Comparison of ENCODE assay signal across 8 cellular contexts in the genomic region with DNA sequence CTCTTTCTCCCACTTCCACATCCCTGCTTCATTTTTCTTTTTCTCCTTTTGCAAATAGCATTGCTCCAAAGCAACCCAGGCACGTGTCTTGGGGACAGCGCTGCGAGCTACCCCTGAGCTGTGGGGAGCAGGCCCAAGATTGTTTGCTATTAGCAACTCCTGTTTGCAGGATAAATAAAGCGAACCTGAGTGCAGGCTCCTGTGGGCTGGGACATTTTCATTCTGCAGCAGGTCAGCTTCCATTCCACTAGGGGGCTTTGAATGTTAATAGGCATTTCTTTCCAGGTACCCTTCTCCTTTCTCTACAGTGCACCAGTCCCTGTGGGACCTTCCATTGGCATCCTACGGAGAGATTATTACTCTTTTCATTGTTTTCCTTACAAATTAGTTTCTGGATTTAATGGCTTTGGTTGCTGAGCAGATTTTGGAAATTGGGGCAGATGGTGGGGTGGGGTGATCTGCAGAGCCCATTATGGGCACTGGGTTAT. TPM values are rescaled to one million over a fixed set of nuclear protein-coding genes. Genes with fewer than 3 reads are reported as not detected.
A peak's percentile ranks its signal among the peaks of the same experiment; 100 is the strongest.
DNase-seq lines count a peak whose midpoint lies in the region; ATAC-seq and TF ChIP-seq lines count a peak whose summit lies in the region.

No MANE protein-coding gene starts in this region.

- TF ChIP-seq CTCF in GM12875 (IDR thresholded peaks at IDR 0.05; ENCODE audit: borderline replicate concordance, insufficient read depth, low read depth, low read length): peak; percentile 57; the same call in 1 of the 2 replicates
- peak; percentile 48 for TF ChIP-seq CTCF in Panc1 (IDR thresholded peaks at IDR 0.05)
- TF ChIP-seq CTCF in hepatocyte (IDR thresholded peaks at IDR 0.05; ENCODE audit: poor library complexity): peak; percentile 45

- in situ Hi-C loops in ACHN (cut with HindIII; ENCODE audit: low pct_ligation_motif_present, low pct_unique_long_range_greater_than_20kb, low sequenced_read_pairs) (no loop called here), Panc1 (cut with HindIII; ENCODE audit: low pct_unique_long_range_greater_than_20kb, low sequenced_read_pairs) (no loop called here)

- no peaks in the 10 kb centered on the region for H3K79me2 ChIP-seq in hepatocyte

- peak overlapping the region; percentile 19 for H3K4me2 ChIP-seq in hepatocyte

- H3K27me3 ChIP-seq in Panc1 (ENCODE audit: control insufficient read depth, insufficient read depth, low read length): no peaks in the 10 kb centered on the region
- no peaks in the 10 kb centered on the region for H3K27me3 ChIP-seq in hepatocyte

- H3K4me3 Mint-ChIP-seq in activated naive CD4-positive, alpha-beta T cell treated with anti-CD3 and anti-CD28 coated beads for 36 hours: no peak overlapping the region

- H3K9me3 Mint-ChIP-seq in activated naive CD4-positive, alpha-beta T cell treated with anti-CD3 and anti-CD28 coated beads for 36 hours: no peaks in the 10 kb centered on the region

- H3K4me1 ChIP-seq in Panc1 (ENCODE audit: control insufficient read depth, insufficient read depth, low read length): no peaks in the 10 kb centered on the region
- H3K4me1 ChIP-seq in hepatocyte (ENCODE audit: insufficient read depth): peaks cover 21% of the 10 kb centered on the region

- H3K36me3 ChIP-seq in Panc1 (ENCODE audit: control insufficient read depth, insufficient read depth, low read length): no peaks in the 10 kb centered on the region
- no peaks in the 10 kb centered on the region for H3K36me3 ChIP-seq in hepatocyte (replicated peaks; ENCODE audit: insufficient read depth, low read depth)

- no peak overlapping the region for H2AFZ ChIP-seq in hepatocyte

- no peaks in the 10 kb centered on the region for H3K9me3 ChIP-seq in Panc1 (ENCODE audit: control insufficient read depth, insufficient read depth, low read depth, low read length)
- no peaks in the 10 kb centered on the region for H3K9me3 ChIP-seq in hepatocyte (ENCODE audit: low read depth)

- H3K9me2 ChIP-seq in hepatocyte (replicated peaks; ENCODE audit: insufficient read depth): no peaks in the 10 kb centered on the region

- peak; percentile 39 for DNase-seq in ACHN
- peak; percentile 10 for DNase-seq in Panc1 (ENCODE audit: low read depth, low spot score)
- DNase-seq in hepatocyte (ENCODE audit: low spot score): peak; percentile 55
- no peak for DNase-seq in NCI-H128 (lab: John Stamatoyannopoulos, UW; ENCODE audit: unreplicated experiment)
- no peak for DNase-seq in activated naive CD4-positive, alpha-beta T cell treated with anti-CD3 and anti-CD28 coated beads for 36 hours

- WGBS in hepatocyte (ENCODE audit: low lambda C conversion rate, missing lambda C conversion rate): 16% methylated on average over 5 of the region's 5 CpGs

- CTCF ChIA-PET in Panc1 (lab: Charles Lee): no interaction called here
- CTCF ChIA-PET in activated naive CD4-positive, alpha-beta T cell treated with anti-CD3 and anti-CD28 coated beads for 36 hours (lab: Charles Lee): interaction anchor here (0.9 to 3.8 kb wide), 3 partner anchors 120 to 249 kb away, joined by 3 to 16 read pairs (median 3); a partner anchor contains a TSS

- BruUV-seq in Panc1 (replicated peaks; lab: Mats Ljungman, UMichigan): no TSS peak

- no peaks in the 10 kb centered on the region for H4K20me1 ChIP-seq in hepatocyte (ENCODE audit: insufficient read depth, poor library complexity, severe bottlenecking)

- intact Hi-C loops in Panc1 (cut with micrococcal nuclease; ENCODE audit: unreplicated experiment): no loop called here
- intact Hi-C loops in activated naive CD4-positive, alpha-beta T cell treated with anti-CD3 and anti-CD28 coated beads for 36 hours (cut with micrococcal nuclease): no loop called here

- H3K27me3 Mint-ChIP-seq in activated naive CD4-positive, alpha-beta T cell treated with anti-CD3 and anti-CD28 coated beads for 36 hours (ENCODE audit: low read depth): no peaks in the 10 kb centered on the region

- no peaks in the 10 kb centered on the region for H3K36me3 Mint-ChIP-seq in activated naive CD4-positive, alpha-beta T cell treated with anti-CD3 and anti-CD28 coated beads for 36 hours (ENCODE audit: low read depth)

- H3K27ac Mint-ChIP-seq in activated naive CD4-positive, alpha-beta T cell treated with anti-CD3 and anti-CD28 coated beads for 36 hours: no peak overlapping the region

- H3K4me3 ChIP-seq in GM12875 (ENCODE audit: low read depth, low read length) (no peak overlapping the region), Panc1 (ENCODE audit: low read depth in 2 of 2, low read length in 2 of 2) (no peak overlapping the region), hepatocyte (no peak overlapping the region)

- H3K4me1 Mint-ChIP-seq in activated naive CD4-positive, alpha-beta T cell treated with anti-CD3 and anti-CD28 coated beads for 36 hours (ENCODE audit: low read depth): no peaks in the 10 kb centered on the region

- ATAC-seq in Panc1 (0 out of 2 replicates have a peak, but pooled peaks have one; percentile 45), GM18517 (IDR thresholded peaks at IDR 0.05; ENCODE audit: unreplicated experiment) (no peak), HG02571 (IDR thresholded peaks at IDR 0.05; ENCODE audit: unreplicated experiment) (no peak)

- H3K27ac ChIP-seq in Panc1 (ENCODE audit: low read length) (no peak overlapping the region), hepatocyte (peak overlapping the region; percentile 79)

- POLR2A ChIA-PET in Panc1 (lab: Charles Lee): no interaction called here

RNA-seq across cellular contexts. Expression of a gene that starts 54.0 kb away (rescaled TPM):
- total RNA-seq in Panc1 (2021; ENCODE audit: unreplicated experiment): 0.15 TPM
- polyA plus RNA-seq in Panc1 (2012; ENCODE audit: insufficient read length): not detected
- 441 and 460 TPM in 2 replicates for total RNA-seq in hepatocyte
- 494 and 559 TPM in 2 replicates for polyA plus RNA-seq in hepatocyte
- under 1 TPM in 1 of 2 experiments, not detected in 1; 0.10 TPM for total RNA-seq in activated naive CD4-positive, alpha-beta T cell treated with anti-CD3 and anti-CD28 coated beads for 36 hours

Comparison
In these comparisons a context has a peak if more than half of its experiments do, and no peak if none do; other contexts are left out.
1. DNase-seq: peak in ACHN (single experiment), Panc1 (single experiment) and hepatocyte (single experiment); none in NCI-H128 (single experiment) and activated naive CD4-positive, alpha-beta T cell treated with anti-CD3 and anti-CD28 coated beads for 36 hours (single experiment).
2. RNA of a gene that starts 54.0 kb away (total RNA-seq): 441 to 460 TPM in hepatocyte; 0.15 TPM in Panc1 (single experiment) and 0.10 TPM in activated naive CD4-positive, alpha-beta T cell treated with anti-CD3 and anti-CD28 coated beads for 36 hours; every median in the first group is over 100 times any median in the second.
3. Peak in every context shown above with its lines, with median percentiles within 50 percentile points of each other: CTCF ChIP-seq.